ENCODE assay signal across 1 cellular context in genomic region chr17:60525624-60526514, GRCh38.
TF ChIP-seq lines count a peak whose summit lies in the region.

A gene with protein sequence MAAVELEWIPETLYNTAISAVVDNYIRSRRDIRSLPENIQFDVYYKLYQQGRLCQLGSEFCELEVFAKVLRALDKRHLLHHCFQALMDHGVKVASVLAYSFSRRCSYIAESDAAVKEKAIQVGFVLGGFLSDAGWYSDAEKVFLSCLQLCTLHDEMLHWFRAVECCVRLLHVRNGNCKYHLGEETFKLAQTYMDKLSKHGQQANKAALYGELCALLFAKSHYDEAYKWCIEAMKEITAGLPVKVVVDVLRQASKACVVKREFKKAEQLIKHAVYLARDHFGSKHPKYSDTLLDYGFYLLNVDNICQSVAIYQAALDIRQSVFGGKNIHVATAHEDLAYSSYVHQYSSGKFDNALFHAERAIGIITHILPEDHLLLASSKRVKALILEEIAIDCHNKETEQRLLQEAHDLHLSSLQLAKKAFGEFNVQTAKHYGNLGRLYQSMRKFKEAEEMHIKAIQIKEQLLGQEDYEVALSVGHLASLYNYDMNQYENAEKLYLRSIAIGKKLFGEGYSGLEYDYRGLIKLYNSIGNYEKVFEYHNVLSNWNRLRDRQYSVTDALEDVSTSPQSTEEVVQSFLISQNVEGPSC (minus strand): TSS chr17:60526242. CDS start chr17:60525931, 311 bp downstream.

TF ChIP-seq in HepG2, 621 proteins besides CTCF, POLR2A, EP300 and RAD21 (continued from another document and continues in another):
- TF ChIP-seq MLXIP (CRISPR knock-in tag; IDR thresholded peaks at IDR 0.05; ENCODE audit: borderline replicate concordance): no peak; the same call in 1 of the 2 replicates
- TF ChIP-seq MAFG (CRISPR knock-in tag; IDR thresholded peaks at IDR 0.05): no peak
- no peak for TF ChIP-seq ELK4 (CRISPR knock-in tag; IDR thresholded peaks at IDR 0.05; ENCODE audit: borderline replicate concordance)
- peak; percentile 85 for TF ChIP-seq DRAP1 (CRISPR knock-in tag; IDR thresholded peaks at IDR 0.05)
- TF ChIP-seq ZNF251 (CRISPR knock-in tag; IDR thresholded peaks at IDR 0.05): no peak
- TF ChIP-seq ZNF879 (CRISPR knock-in tag; IDR thresholded peaks at IDR 0.05): no peak
- TF ChIP-seq KDM5A (IDR thresholded peaks at IDR 0.05; ENCODE audit: borderline replicate concordance, low read length): peak; percentile 73
- TF ChIP-seq TOPORS (CRISPR knock-in tag; IDR thresholded peaks at IDR 0.05): no peak
- TF ChIP-seq, protein P1, sequence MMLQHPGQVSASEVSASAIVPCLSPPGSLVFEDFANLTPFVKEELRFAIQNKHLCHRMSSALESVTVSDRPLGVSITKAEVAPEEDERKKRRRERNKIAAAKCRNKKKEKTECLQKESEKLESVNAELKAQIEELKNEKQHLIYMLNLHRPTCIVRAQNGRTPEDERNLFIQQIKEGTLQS (CRISPR knock-in tag; IDR thresholded peaks at IDR 0.05): peak; percentile 79
- TF ChIP-seq ZBTB46 (CRISPR knock-in tag; IDR thresholded peaks at IDR 0.05; ENCODE audit: borderline replicate concordance): peak; percentile 95
- TF ChIP-seq FOXO1 (CRISPR knock-in tag; IDR thresholded peaks at IDR 0.05): peak; percentile 81; the same call in 1 of the 2 replicates
- peak; percentile 99 for TF ChIP-seq POLR2AphosphoS5 (IDR thresholded peaks at IDR 0.05; ENCODE audit: low read depth, low read length)
- no peak for TF ChIP-seq HNRNPUL1 (IDR thresholded peaks at IDR 0.05; ENCODE audit: low read depth, low read length)
- TF ChIP-seq, protein P2, sequence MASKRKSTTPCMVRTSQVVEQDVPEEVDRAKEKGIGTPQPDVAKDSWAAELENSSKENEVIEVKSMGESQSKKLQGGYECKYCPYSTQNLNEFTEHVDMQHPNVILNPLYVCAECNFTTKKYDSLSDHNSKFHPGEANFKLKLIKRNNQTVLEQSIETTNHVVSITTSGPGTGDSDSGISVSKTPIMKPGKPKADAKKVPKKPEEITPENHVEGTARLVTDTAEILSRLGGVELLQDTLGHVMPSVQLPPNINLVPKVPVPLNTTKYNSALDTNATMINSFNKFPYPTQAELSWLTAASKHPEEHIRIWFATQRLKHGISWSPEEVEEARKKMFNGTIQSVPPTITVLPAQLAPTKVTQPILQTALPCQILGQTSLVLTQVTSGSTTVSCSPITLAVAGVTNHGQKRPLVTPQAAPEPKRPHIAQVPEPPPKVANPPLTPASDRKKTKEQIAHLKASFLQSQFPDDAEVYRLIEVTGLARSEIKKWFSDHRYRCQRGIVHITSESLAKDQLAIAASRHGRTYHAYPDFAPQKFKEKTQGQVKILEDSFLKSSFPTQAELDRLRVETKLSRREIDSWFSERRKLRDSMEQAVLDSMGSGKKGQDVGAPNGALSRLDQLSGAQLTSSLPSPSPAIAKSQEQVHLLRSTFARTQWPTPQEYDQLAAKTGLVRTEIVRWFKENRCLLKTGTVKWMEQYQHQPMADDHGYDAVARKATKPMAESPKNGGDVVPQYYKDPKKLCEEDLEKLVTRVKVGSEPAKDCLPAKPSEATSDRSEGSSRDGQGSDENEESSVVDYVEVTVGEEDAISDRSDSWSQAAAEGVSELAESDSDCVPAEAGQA (IDR thresholded peaks at IDR 0.05; ENCODE audit: low read depth): peak; percentile 43; the same call in 1 of the 2 replicates
- TF ChIP-seq, protein P2 (CRISPR knock-in tag; IDR thresholded peaks at IDR 0.05; ENCODE audit: borderline replicate concordance): no peak
- no peak for TF ChIP-seq ZNF660 (CRISPR knock-in tag; IDR thresholded peaks at IDR 0.05; ENCODE audit: borderline replicate concordance, low read depth)
- no peak for TF ChIP-seq CENPBD1 (CRISPR knock-in tag; IDR thresholded peaks at IDR 0.05; ENCODE audit: borderline replicate concordance, low read depth)
- TF ChIP-seq AKNA (CRISPR knock-in tag; IDR thresholded peaks at IDR 0.05; ENCODE audit: borderline replicate concordance): no peak
- TF ChIP-seq SP1 (IDR thresholded peaks at IDR 0.05): no peak
- peak; percentile 92 for TF ChIP-seq SP1 (CRISPR knock-in tag; IDR thresholded peaks at IDR 0.05)
- no peak for TF ChIP-seq MBNL3 (CRISPR knock-in tag; conservative IDR thresholded peaks at IDR 0.05)
- TF ChIP-seq ZFYVE20 (CRISPR knock-in tag; IDR thresholded peaks at IDR 0.05; ENCODE audit: borderline replicate concordance, low read depth): peak; percentile 68; the same call in 1 of the 2 replicates
- no peak for TF ChIP-seq SIX4 (CRISPR knock-in tag; IDR thresholded peaks at IDR 0.05)
- TF ChIP-seq KMT2A (CRISPR knock-in tag; IDR thresholded peaks at IDR 0.05): peak; percentile 97
- no peak for TF ChIP-seq PAF1 (CRISPR knock-in tag; IDR thresholded peaks at IDR 0.05)
- no peak for TF ChIP-seq HNF4A (CRISPR knock-in tag; IDR thresholded peaks at IDR 0.05)
- no peak for TF ChIP-seq KDM6A (CRISPR knock-in tag; IDR thresholded peaks at IDR 0.05; ENCODE audit: low read depth)
- TF ChIP-seq, protein P3, sequence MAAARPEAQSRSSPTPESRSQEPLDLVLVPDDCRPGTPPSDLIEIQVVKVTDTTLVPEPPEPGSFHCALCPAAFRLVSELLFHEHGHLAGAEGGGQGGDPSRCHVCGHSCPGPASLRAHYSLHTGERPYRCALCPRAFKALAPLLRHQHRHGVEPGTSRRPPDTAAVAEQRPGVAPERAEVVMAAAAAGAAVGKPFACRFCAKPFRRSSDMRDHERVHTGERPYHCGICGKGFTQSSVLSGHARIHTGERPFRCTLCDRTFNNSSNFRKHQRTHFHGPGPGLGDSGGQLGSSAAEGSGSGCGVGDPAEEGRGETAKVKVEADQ (CRISPR knock-in tag; IDR thresholded peaks at IDR 0.05; ENCODE audit: borderline replicate concordance): no peak; the same call in 1 of the 2 replicates
- no peak for TF ChIP-seq SOX6 (IDR thresholded peaks at IDR 0.05)
- TF ChIP-seq SOX6 (CRISPR knock-in tag; IDR thresholded peaks at IDR 0.05): peak; percentile 72
- TF ChIP-seq ZSCAN5A (CRISPR knock-in tag; IDR thresholded peaks at IDR 0.05; ENCODE audit: borderline replicate concordance): peak; percentile 92
- no peak for TF ChIP-seq RNF2 (conservative IDR thresholded peaks at IDR 0.05; ENCODE audit: low read depth)
- TF ChIP-seq SYNCRIP (IDR thresholded peaks at IDR 0.05; ENCODE audit: insufficient read depth, low read depth, low read length): no peak
- no peak for TF ChIP-seq ZNF138 (CRISPR knock-in tag; IDR thresholded peaks at IDR 0.05; ENCODE audit: low read depth)
